Comparison of ENCODE assay signal across 9 cellular contexts in genomic region chr17:79741751-79742588, GRCh38. TPM values are rescaled to one million over a fixed set of nuclear protein-coding genes. Genes with fewer than 3 reads are reported as not detected.
DNase-seq lines count a peak whose midpoint lies in the region; ATAC-seq and TF ChIP-seq lines count a peak whose summit lies in the region.
"Had no signal": no experiment of that assay in that cellular context is flagged by ENCODE, and none has a peak within 500 bp of the region (broad histone marks: within the 10 kb centered on the region; RNA-seq: fewer than 3 reads in every experiment).

No MANE protein-coding gene starts in this region.

- no peak overlapping the region for H3K9ac ChIP-seq in HUES6 (ENCODE audit: low read length)

- no peak overlapping the region for H3K4me3 ChIP-seq in CD8-positive, alpha-beta T cell (ENCODE audit: low read depth, low read length)
- H3K4me3 ChIP-seq in HUES6 (ENCODE audit: low read depth, low read length) (peak overlapping the region; percentile 70), fibroblast of the aortic adventitia (ENCODE audit: low read depth, low read length) (no peak overlapping the region)

- peaks cover 31% of the 10 kb centered on the region for H3K27me3 Mint-ChIP-seq in CD8-positive, alpha-beta T cell (ENCODE audit: low read depth)
- peaks cover 31% of the 10 kb centered on the region for H3K27me3 Mint-ChIP-seq in activated T-cell treated with anti-CD3 and anti-CD28 coated beads, Interleukin-2, amount 50 U/mL, for 72 hours (ENCODE audit: low read depth)
- H3K27me3 Mint-ChIP-seq in nephron (ENCODE audit: low read depth) = peaks cover 59% of the 10 kb centered on the region

- TF ChIP-seq CTCF in CD8-positive, alpha-beta T cell (IDR thresholded peaks at IDR 0.05) = peak; percentile 95
- peak; percentile 80 for TF ChIP-seq CTCF in fibroblast of the aortic adventitia (IDR thresholded peaks at IDR 0.05; ENCODE audit: insufficient read depth, low read length)
- TF ChIP-seq CTCF in nephron (IDR thresholded peaks at IDR 0.05; ENCODE audit: unreplicated experiment in 3 of 3) = peak; percentile 96 to 98 (median 98)

- H3K4me1 Mint-ChIP-seq in CD8-positive, alpha-beta T cell (ENCODE audit: low read depth) = peaks cover 8% of the 10 kb centered on the region
- peaks cover 15% of the 10 kb centered on the region for H3K4me1 Mint-ChIP-seq in activated T-cell treated with anti-CD3 and anti-CD28 coated beads, Interleukin-2, amount 50 U/mL, for 72 hours (ENCODE audit: low read depth)
- peaks cover 17% of the 10 kb centered on the region for H3K4me1 Mint-ChIP-seq in nephron

- DNase-seq in CD8-positive, alpha-beta T cell = peak; percentile 54 to 83 (median 66)
- DNase-seq in activated T-cell treated with anti-CD3 and anti-CD28 coated beads, Interleukin-2, amount 50 U/mL, for 72 hours = peak; percentile 78 to 87
- peak; percentile 38 for DNase-seq in fibroblast of the aortic adventitia (ENCODE audit: low read depth)
- peak; percentile 57 for DNase-seq in stimulated activated naive CD4-positive, alpha-beta T cell treated with Interleukin-2 at 50 U/mL for 16 hours (lab: John Stamatoyannopoulos, UW)

- POLR2A ChIA-PET in CD8-positive, alpha-beta T cell (lab: Charles Lee) = interaction anchor here (1.0 kb wide), 1 partner anchor 97 kb away, joined by 3 read pairs; the partner anchor contains the start of gene CBX4

- H3K4me1 ChIP-seq in CD8-positive, alpha-beta T cell (ENCODE audit: insufficient read depth, low read length) = peaks cover 23% of the 10 kb centered on the region
- H3K4me1 ChIP-seq in HUES6 (ENCODE audit: control insufficient read depth, insufficient read depth, low read length) = peaks cover 10% of the 10 kb centered on the region

- H3K27ac ChIP-seq in CD8-positive, alpha-beta T cell (ENCODE audit: low read depth, low read length) = no peak overlapping the region
- H3K27ac ChIP-seq in HUES6 (ENCODE audit: low read depth, low read length) = no peak overlapping the region

- H3K27ac Mint-ChIP-seq in CD8-positive, alpha-beta T cell = no peak overlapping the region
- H3K27ac Mint-ChIP-seq in activated T-cell treated with anti-CD3 and anti-CD28 coated beads, Interleukin-2, amount 50 U/mL, for 72 hours = no peak overlapping the region
- H3K27ac Mint-ChIP-seq in nephron = peak overlapping the region in 1 of 3 experiments; percentile 53
- H3K27ac Mint-ChIP-seq: IgD-negative memory B cell had no signal

- peaks cover 4% of the 10 kb centered on the region for H3K27me3 ChIP-seq in CD8-positive, alpha-beta T cell (ENCODE audit: insufficient read depth, low read length)
- H3K27me3 ChIP-seq in HUES6 (ENCODE audit: control insufficient read depth, insufficient read depth, low read length) = peaks cover 75% of the 10 kb centered on the region

- CTCF ChIA-PET in CD8-positive, alpha-beta T cell (lab: Charles Lee) = interaction anchor here (0.5 to 2.8 kb wide), 22 partner anchors 8 to 1360 kb away, joined by 3 to 16 read pairs (median 4); partner anchors contain the start of gene CBX4

- ATAC-seq in CD8-positive, alpha-beta T cell = peak; percentile 58
- peak; percentile 59 to 63 for ATAC-seq in activated T-cell treated with anti-CD3 and anti-CD28 coated beads, Interleukin-2, amount 50 U/mL, for 72 hours (replicated peaks in 1 of 2)
- no peak for ATAC-seq in GM21528 (IDR thresholded peaks at IDR 0.05; ENCODE audit: low FRiP score, unreplicated experiment)

- intact Hi-C loops in CD8-positive, alpha-beta T cell (cut with DNase I, micrococcal nuclease) = loop anchor here (1.0 kb wide), 2 partner anchors 93 to 249 kb away; no protein-coding TSS in a partner anchor

- H3K4me3 Mint-ChIP-seq in CD8-positive, alpha-beta T cell = no peak overlapping the region
- H3K4me3 Mint-ChIP-seq in activated T-cell treated with anti-CD3 and anti-CD28 coated beads, Interleukin-2, amount 50 U/mL, for 72 hours = no peak overlapping the region
- H3K4me3 Mint-ChIP-seq in nephron = peak overlapping the region in 1 of 3 experiments; percentile 58

- no peaks in the 10 kb centered on the region for H3K9me3 ChIP-seq in CD8-positive, alpha-beta T cell (ENCODE audit: low read length)
- H3K9me3 ChIP-seq in HUES6 (ENCODE audit: control insufficient read depth, insufficient read depth, low read depth, low read length) = no peaks in the 10 kb centered on the region

- H3K36me3 ChIP-seq in CD8-positive, alpha-beta T cell (ENCODE audit: insufficient read depth, low read length) = no peaks in the 10 kb centered on the region
- H3K36me3 ChIP-seq in HUES6 (ENCODE audit: control insufficient read depth, insufficient read depth, low read length) = no peaks in the 10 kb centered on the region

- H3K36me3 Mint-ChIP-seq in CD8-positive, alpha-beta T cell = no peaks in the 10 kb centered on the region
- no peaks in the 10 kb centered on the region for H3K36me3 Mint-ChIP-seq in activated T-cell treated with anti-CD3 and anti-CD28 coated beads, Interleukin-2, amount 50 U/mL, for 72 hours (ENCODE audit: insufficient read depth in 2 of 2)
- H3K36me3 Mint-ChIP-seq in nephron (ENCODE audit: low read depth) = no peaks in the 10 kb centered on the region
- H3K36me3 Mint-ChIP-seq: IgD-negative memory B cell had no signal

- H3K9me3 Mint-ChIP-seq in CD8-positive, alpha-beta T cell = no peaks in the 10 kb centered on the region
- H3K9me3 Mint-ChIP-seq in activated T-cell treated with anti-CD3 and anti-CD28 coated beads, Interleukin-2, amount 50 U/mL, for 72 hours = no peaks in the 10 kb centered on the region
- no peaks in the 10 kb centered on the region for H3K9me3 Mint-ChIP-seq in nephron
- H3K9me3 Mint-ChIP-seq: IgD-negative memory B cell had no signal

TF ChIP-seq in PFSK-1, 5 proteins besides CTCF, POLR2A, EP300 and RAD21:
- no peak for TF ChIP-seq SIN3A (IDR thresholded peaks at IDR 0.05; ENCODE audit: borderline replicate concordance, insufficient read depth, low read length)
- no peak for TF ChIP-seq REST (IDR thresholded peaks at IDR 0.05; ENCODE audit: insufficient read depth in 1 of 2, low read depth in 2 of 2, low read length in 2 of 2)
- TF ChIP-seq POLR2AphosphoS5 (IDR thresholded peaks at IDR 0.05; ENCODE audit: low read depth, low read length) = no peak
- TF ChIP-seq TAF1 (IDR thresholded peaks at IDR 0.05; ENCODE audit: borderline replicate concordance, insufficient read depth, low read length) = no peak
- peak; percentile 24 for TF ChIP-seq FOXP2 (optimal IDR thresholded peaks at IDR 0.05; ENCODE audit: borderline replicate concordance, extremely low read depth, extremely low read length, insufficient read depth)

RNA-seq across cellular contexts. Expression of gene ENPP7, which starts 11.2 kb away (rescaled TPM):
- total RNA-seq in CD8-positive, alpha-beta T cell = under 1 TPM in 1 of 2 experiments, not detected in 1; 0.16 TPM
- polyA plus RNA-seq in PFSK-1 (2012; ENCODE audit: insufficient read length, low read depth) = not detected
- total RNA-seq in activated T-cell treated with anti-CD3 and anti-CD28 coated beads, Interleukin-2, amount 50 U/mL, for 72 hours = not detected
- total RNA-seq in fibroblast of the aortic adventitia (ENCODE audit: low replicate concordance) = not detected in 2 replicates

RNA-seq across cellular contexts. Expression of gene CBX2, which starts 36.0 kb away (rescaled TPM):
- total RNA-seq in CD8-positive, alpha-beta T cell = under 1 TPM; 0.14 to 0.56 TPM
- polyA plus RNA-seq in PFSK-1 (2012; ENCODE audit: insufficient read length, low read depth) = 9.7 TPM
- total RNA-seq in activated T-cell treated with anti-CD3 and anti-CD28 coated beads, Interleukin-2, amount 50 U/mL, for 72 hours = 1 to 10 TPM; 2.4 to 5.6 TPM
- total RNA-seq in fibroblast of the aortic adventitia (ENCODE audit: low replicate concordance) = 0.57 and 0.63 TPM in 2 replicates

RNA-seq across cellular contexts. Expression of gene CBX8, which starts 54.9 kb away (rescaled TPM):
- 1 to 10 TPM; 3.7 to 4.0 TPM for total RNA-seq in CD8-positive, alpha-beta T cell
- polyA plus RNA-seq in PFSK-1 (2012; ENCODE audit: insufficient read length, low read depth) = 9.9 TPM
- 1 to 10 TPM; 6.0 to 7.2 TPM for total RNA-seq in activated T-cell treated with anti-CD3 and anti-CD28 coated beads, Interleukin-2, amount 50 U/mL, for 72 hours
- total RNA-seq in fibroblast of the aortic adventitia (ENCODE audit: low replicate concordance) = 1.5 and 1.7 TPM in 2 replicates
